Comparison of ENCODE assay signal across 1 cellular context in genomic region chr7:76062254-76062653, GRCh38.
TF ChIP-seq lines count a peak whose summit lies in the region.

No MANE protein-coding gene starts in this region.

TF ChIP-seq in K562, 482 proteins besides CTCF, POLR2A, EP300 and RAD21:
- TF ChIP-seq POLR2AphosphoS5 (IDR thresholded peaks at IDR 0.05; ENCODE audit: control insufficient read depth, insufficient read depth, low read depth, low read length), result peak; percentile 26; the same call in 1 of the 2 replicates
- TF ChIP-seq, protein P1, sequence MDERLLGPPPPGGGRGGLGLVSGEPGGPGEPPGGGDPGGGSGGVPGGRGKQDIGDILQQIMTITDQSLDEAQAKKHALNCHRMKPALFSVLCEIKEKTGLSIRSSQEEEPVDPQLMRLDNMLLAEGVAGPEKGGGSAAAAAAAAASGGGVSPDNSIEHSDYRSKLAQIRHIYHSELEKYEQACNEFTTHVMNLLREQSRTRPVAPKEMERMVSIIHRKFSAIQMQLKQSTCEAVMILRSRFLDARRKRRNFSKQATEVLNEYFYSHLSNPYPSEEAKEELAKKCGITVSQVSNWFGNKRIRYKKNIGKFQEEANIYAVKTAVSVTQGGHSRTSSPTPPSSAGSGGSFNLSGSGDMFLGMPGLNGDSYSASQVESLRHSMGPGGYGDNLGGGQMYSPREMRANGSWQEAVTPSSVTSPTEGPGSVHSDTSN (CRISPR knock-in tag; IDR thresholded peaks at IDR 0.05; ENCODE audit: low read depth), result no peak
- TF ChIP-seq, protein P1 (tag; conservative IDR thresholded peaks at IDR 0.05; ENCODE audit: low read depth), result no peak
